In genomic region chr17:31405941-31406371, GRCh38 we compare ENCODE assay signal across 19 cellular contexts. TPM values are rescaled to one million over a fixed set of nuclear protein-coding genes. Genes with fewer than 3 reads are reported as not detected.
A peak's percentile ranks its signal among the peaks of the same experiment; 100 is the strongest.
DNase-seq lines count a peak whose midpoint lies in the region; ATAC-seq, FAIRE-seq and TF ChIP-seq lines count a peak whose summit lies in the region.
"Had no signal": no experiment of that assay in that cellular context is flagged by ENCODE, and none has a peak within 500 bp of the region (broad histone marks: within the 10 kb centered on the region; RNA-seq: fewer than 3 reads in every experiment).

No MANE protein-coding gene starts in this region.

- H4K20me1 ChIP-seq in GM23338 (replicated peaks; ENCODE audit: insufficient read depth): no peaks in the 10 kb centered on the region

- no peak overlapping the region for H3K9ac ChIP-seq in endodermal cell (ENCODE audit: extremely low read depth, low read length, poor library complexity, severe bottlenecking)

- H3F3A ChIP-seq in GM23338 (replicated peaks; ENCODE audit: low read depth): no peaks in the 10 kb centered on the region

- no peaks in the 10 kb centered on the region for H3K9me3 ChIP-seq in endodermal cell (ENCODE audit: control insufficient read depth, low read length)

- H3K4me3 Mint-ChIP-seq in GM23338: no peak overlapping the region
- H3K4me3 Mint-ChIP-seq in endodermal cell: no peak overlapping the region
- H3K4me3 Mint-ChIP-seq: activated naive CD8-positive, alpha-beta T cell treated with anti-CD3 and anti-CD28 coated beads, Interleukin-2, amount 50 U/mL, for 24 hours; CD4-positive, alpha-beta memory T cell; immature natural killer cell; T-cell had no signal

- intact Hi-C loops in posterior vena cava (cut with DNase I): no loop called here

- WGBS in endodermal cell (ENCODE audit: insufficient coverage in 1 of 2, insufficient read length in 1 of 2), 2 experiments: 69 to 77% methylated on average over 4 to 5 of the region's 5 CpGs

- no peak overlapping the region for H3K27ac ChIP-seq in GM23338 (ENCODE audit: low read depth)
- H3K27ac ChIP-seq in endodermal cell (ENCODE audit: low read depth, low read length): no peak overlapping the region

- peaks cover 16% of the 10 kb centered on the region for H3K4me1 Mint-ChIP-seq in GM23338
- no peaks in the 10 kb centered on the region for H3K4me1 Mint-ChIP-seq in endodermal cell
- H3K4me1 Mint-ChIP-seq: activated naive CD8-positive, alpha-beta T cell treated with anti-CD3 and anti-CD28 coated beads, Interleukin-2, amount 50 U/mL, for 24 hours; CD4-positive, alpha-beta memory T cell; immature natural killer cell had no signal

- H2AFZ ChIP-seq in GM23338: 0 out of 2 replicates have a peak overlapping the region, but pooled peaks have one; percentile 48

- FAIRE-seq in RCC 7860 (lab: Jason Lieb, UNC): no peak

- H3K36me3 ChIP-seq in GM23338 (ENCODE audit: insufficient read depth): no peaks in the 10 kb centered on the region
- H3K36me3 ChIP-seq in endodermal cell (ENCODE audit: control insufficient read depth, insufficient read depth, low read length): no peaks in the 10 kb centered on the region

- H3K27me3 Mint-ChIP-seq in GM23338 (ENCODE audit: insufficient read depth, low read depth, poor library complexity): peaks cover 7% of the 10 kb centered on the region
- H3K27me3 Mint-ChIP-seq in endodermal cell (ENCODE audit: insufficient read depth): no peaks in the 10 kb centered on the region
- H3K27me3 Mint-ChIP-seq: activated naive CD8-positive, alpha-beta T cell treated with anti-CD3 and anti-CD28 coated beads, Interleukin-2, amount 50 U/mL, for 24 hours; CD4-positive, alpha-beta memory T cell; T-cell had no signal

- 0 out of 2 replicates have a peak, but pooled peaks cover 4% of the 10 kb centered on the region for H3K9me2 ChIP-seq in GM23338 (ENCODE audit: insufficient read depth)

- TF ChIP-seq CTCF in GM23338 (conservative IDR thresholded peaks at IDR 0.05; ENCODE audit: low read depth in 2 of 2) (peak in 1 of 2 experiments; percentile 41; a peak in 2 of 4 replicates), endodermal cell (conservative IDR thresholded peaks at IDR 0.05) (peak; percentile 26)

- no peak overlapping the region for H3K4me2 ChIP-seq in GM23338

- H3K4me1 ChIP-seq in GM23338 (ENCODE audit: insufficient read depth): no peaks in the 10 kb centered on the region; the same call in 1 of the 2 replicates
- H3K4me1 ChIP-seq in endodermal cell (ENCODE audit: control insufficient read depth, insufficient read depth, low read length): no peaks in the 10 kb centered on the region

- H3K4me3 ChIP-seq in GM23338 (no peak overlapping the region), endodermal cell (ENCODE audit: low read length) (no peak overlapping the region)

- H3K9me3 Mint-ChIP-seq in GM23338 (no peaks in the 10 kb centered on the region), endodermal cell (no peaks in the 10 kb centered on the region)
- H3K9me3 Mint-ChIP-seq: activated naive CD8-positive, alpha-beta T cell treated with anti-CD3 and anti-CD28 coated beads, Interleukin-2, amount 50 U/mL, for 24 hours; immature natural killer cell; T-cell had no signal

- H3K79me2 ChIP-seq in GM23338 (replicated peaks; ENCODE audit: insufficient read depth): no peaks in the 10 kb centered on the region

- DNase-seq in GM23338 (ENCODE audit: low spot score) (peak; percentile 73), RPMI8226 (peak; percentile 33), endodermal cell (peak; percentile 84), posterior vena cava (ENCODE audit: low spot score) (peak; percentile 68), DMS153 treated with DMSO at 0.1 percent for 48 hours (lab: John Stamatoyannopoulos, UW; ENCODE audit: unreplicated experiment) (no peak), RCC 7860 (ENCODE audit: low spot score) (no peak)
- DNase-seq: activated CD4-positive, alpha-beta T cell treated with anti-CD3 and anti-CD28 coated beads for 48 hours; activated effector memory CD4-positive, alpha-beta T cell treated with Interleukin-2 at 50 U/mL for 16 hours; activated naive CD8-positive, alpha-beta T cell treated with anti-CD3 and anti-CD28 coated beads, Interleukin-2, amount 50 U/mL, for 24 hours; CD4-positive, alpha-beta memory T cell; cortex of kidney; GOT3; immature natural killer cell; NCI-H1092 treated with DMSO at 0.1 percent for 48 hours; NCI-H524 treated with DMSO at 0.1 percent for 48 hours; SHP77; stimulated activated CD8-positive, alpha-beta memory T cell treated with anti-CD3 and anti-CD28 coated beads, Interleukin-4, amount 100 ng/mL, for 48 hours; T-cell had no signal

- H3K27me3 ChIP-seq in GM23338 (ENCODE audit: insufficient read depth) (no peaks in the 10 kb centered on the region), endodermal cell (ENCODE audit: control insufficient read depth, insufficient read depth, low read length, poor library complexity, severe bottlenecking) (no peaks in the 10 kb centered on the region)

- H3K27ac Mint-ChIP-seq in GM23338: no peak overlapping the region
- no peak overlapping the region for H3K27ac Mint-ChIP-seq in endodermal cell
- H3K27ac Mint-ChIP-seq: activated naive CD8-positive, alpha-beta T cell treated with anti-CD3 and anti-CD28 coated beads, Interleukin-2, amount 50 U/mL, for 24 hours; immature natural killer cell; T-cell had no signal

- H3K36me3 Mint-ChIP-seq in GM23338 (ENCODE audit: low read depth) (no peaks in the 10 kb centered on the region), endodermal cell (ENCODE audit: low read depth) (no peaks in the 10 kb centered on the region)
- H3K36me3 Mint-ChIP-seq: CD4-positive, alpha-beta memory T cell; immature natural killer cell; T-cell had no signal

- ATAC-seq in GM23338: peak; percentile 96
- ATAC-seq in HG03565 (IDR thresholded peaks at IDR 0.05; ENCODE audit: unreplicated experiment): no peak
- ATAC-seq: activated naive CD8-positive, alpha-beta T cell treated with anti-CD3 and anti-CD28 coated beads, Interleukin-2, amount 50 U/mL, for 24 hours; T-cell had no signal

TF ChIP-seq in GM23338, 12 proteins besides CTCF, POLR2A, EP300 and RAD21 (continues in another document):
- no peak for TF ChIP-seq CREB1 (CRISPR knock-in tag; IDR thresholded peaks at IDR 0.05; ENCODE audit: low read depth)
- TF ChIP-seq JUNB (IDR thresholded peaks at IDR 0.05; ENCODE audit: unreplicated experiment): no peak
- TF ChIP-seq ZNF462 (CRISPR knock-in tag; IDR thresholded peaks at IDR 0.05): no peak

RNA-seq across cellular contexts. Expression of gene RAB11FIP4, which starts 14.5 kb away (rescaled TPM):
- 65.1 and 65.6 TPM in 2 replicates for total RNA-seq in GM23338 (2014; rRNA removed; shearing (Covaris generic))
- polyA plus RNA-seq in GM23338 (2016; fragmentation: Nextera tagmentation; extraction: Ambion mirVana): 26.0 and 26.7 TPM in 2 replicates
- total RNA-seq in endodermal cell (10 to 100 TPM; 35.6 to 62.2 TPM), posterior vena cava (1 to 10 TPM in 1 of 2 donors, under 1 TPM in 1; 0.83 to 1.0 TPM)
- 12.5 TPM for polyA plus RNA-seq in endodermal cell (2013, experiment 1 of 2)
- 12.2 TPM for polyA plus RNA-seq in endodermal cell (2013, experiment 2 of 2)

Comparison
In these comparisons a context has a peak if more than half of its experiments do, and no peak if none do; other contexts are left out.
1. DNase-seq: peak in GM23338 (single experiment), RPMI8226 (single experiment), endodermal cell (single experiment) and posterior vena cava (single experiment); none in DMS153 treated with DMSO at 0.1 percent for 48 hours (single experiment) and RCC 7860 (single experiment).
2. RNA of gene RAB11FIP4, which starts 14.5 kb away (total RNA-seq): 65.1 to 65.6 TPM in GM23338 and 35.6 to 62.2 TPM in endodermal cell; 0.83 to 1.0 TPM in posterior vena cava; every median in the first group is over 10 times any median in the second.